ENCODE assay signal across 7 cellular contexts in genomic region chr20:31547720-31548298, GRCh38. TPM values are rescaled to one million over a fixed set of nuclear protein-coding genes. Genes with fewer than 3 reads are reported as not detected.
DNase-seq lines count a peak whose midpoint lies in the region; ATAC-seq lines count a peak whose summit lies in the region.

No MANE protein-coding gene starts in this region.

- peak overlapping the region; percentile 94 for H3K27ac Mint-ChIP-seq in activated naive CD4-positive, alpha-beta T cell treated with anti-CD3 and anti-CD28 coated beads, Interleukin-2, amount 50 U/mL, for 72 hours
- peak overlapping the region; percentile 97 for H3K27ac Mint-ChIP-seq in stimulated activated naive B cell treated with anti-CD40 and anti-IgM and Interleukin-4, amounts not matched to agents 10 μg/mL and 1 μg/mL and 100 μg/mL, for 72 hours

- H3K36me3 ChIP-seq in HUES6 (ENCODE audit: control insufficient read depth, insufficient read depth, low read length) (peaks cover 83% of the 10 kb centered on the region), iPS-20b (ENCODE audit: insufficient read depth, low read depth, low read length) (peaks cover 72% of the 10 kb centered on the region)

- H3K27me3 Mint-ChIP-seq in stimulated activated naive B cell treated with anti-CD40 and anti-IgM and Interleukin-4, amounts not matched to agents 10 μg/mL and 1 μg/mL and 100 μg/mL, for 72 hours = no peaks in the 10 kb centered on the region

- no peak for ATAC-seq in activated naive CD4-positive, alpha-beta T cell treated with anti-CD3 and anti-CD28 coated beads, Interleukin-2, amount 50 U/mL, for 72 hours
- peak in 1 of 2 donors; percentile 20 for ATAC-seq in stimulated activated naive B cell treated with anti-CD40 and anti-IgM and Interleukin-4, amounts not matched to agents 10 μg/mL and 1 μg/mL and 100 μg/mL, for 72 hours (replicated peaks)
- ATAC-seq in HG02970 (IDR thresholded peaks at IDR 0.05; ENCODE audit: low FRiP score, unreplicated experiment) (no peak), GM19467 (IDR thresholded peaks at IDR 0.05; ENCODE audit: unreplicated experiment) (no peak)

- no peaks in the 10 kb centered on the region for H3K9me3 Mint-ChIP-seq in activated naive CD4-positive, alpha-beta T cell treated with anti-CD3 and anti-CD28 coated beads, Interleukin-2, amount 50 U/mL, for 72 hours
- no peaks in the 10 kb centered on the region for H3K9me3 Mint-ChIP-seq in stimulated activated naive B cell treated with anti-CD40 and anti-IgM and Interleukin-4, amounts not matched to agents 10 μg/mL and 1 μg/mL and 100 μg/mL, for 72 hours

- DNase-seq in activated naive CD4-positive, alpha-beta T cell treated with anti-CD3 and anti-CD28 coated beads, Interleukin-2, amount 50 U/mL, for 72 hours (ENCODE audit: low spot score in 2 of 2) = no peak
- no peak for DNase-seq in stimulated activated naive B cell treated with anti-CD40 and anti-IgM and Interleukin-4, amounts not matched to agents 10 μg/mL and 1 μg/mL and 100 μg/mL, for 72 hours
- no peak for DNase-seq in cortex of kidney (lab: John Stamatoyannopoulos, UW)

- peaks cover 34 to 42% of the 10 kb centered on the region in 2 donors for H3K36me3 Mint-ChIP-seq in activated naive CD4-positive, alpha-beta T cell treated with anti-CD3 and anti-CD28 coated beads, Interleukin-2, amount 50 U/mL, for 72 hours
- peaks cover 53 to 75% of the 10 kb centered on the region in 2 donors for H3K36me3 Mint-ChIP-seq in stimulated activated naive B cell treated with anti-CD40 and anti-IgM and Interleukin-4, amounts not matched to agents 10 μg/mL and 1 μg/mL and 100 μg/mL, for 72 hours

- H3K27ac ChIP-seq in HUES6 (ENCODE audit: low read depth, low read length) (peak overlapping the region; percentile 14; the same call in 1 of the 2 replicates), iPS-20b (ENCODE audit: low read length) (no peak overlapping the region)

- H3K4me3 Mint-ChIP-seq in stimulated activated naive B cell treated with anti-CD40 and anti-IgM and Interleukin-4, amounts not matched to agents 10 μg/mL and 1 μg/mL and 100 μg/mL, for 72 hours = peak overlapping the region; percentile 91 to 93

- peaks cover 14 to 19% of the 10 kb centered on the region in 2 donors for H3K4me1 Mint-ChIP-seq in stimulated activated naive B cell treated with anti-CD40 and anti-IgM and Interleukin-4, amounts not matched to agents 10 μg/mL and 1 μg/mL and 100 μg/mL, for 72 hours

- H3K9ac ChIP-seq in HUES6 (ENCODE audit: low read length) (peak overlapping the region; percentile 89), iPS-20b (ENCODE audit: low read depth, low read length) (peak overlapping the region; percentile 88)

- peak overlapping the region; percentile 61 for H3K4me3 ChIP-seq in HUES6 (ENCODE audit: low read depth, low read length)
- H3K4me3 ChIP-seq in iPS-20b (ENCODE audit: low read length) = peak overlapping the region; percentile 84

- H3K4me1 ChIP-seq in HUES6 (ENCODE audit: control insufficient read depth, insufficient read depth, low read length) (peaks cover 8% of the 10 kb centered on the region; the same call in 1 of the 2 replicates), iPS-20b (ENCODE audit: insufficient read depth, low read length) (no peaks in the 10 kb centered on the region)

- H3K27me3 ChIP-seq in HUES6 (ENCODE audit: control insufficient read depth, insufficient read depth, low read length) (no peaks in the 10 kb centered on the region), iPS-20b (ENCODE audit: insufficient read depth, low read length) (no peaks in the 10 kb centered on the region)

- H3K9me3 ChIP-seq in HUES6 (ENCODE audit: control insufficient read depth, insufficient read depth, low read depth, low read length) (no peaks in the 10 kb centered on the region), iPS-20b (ENCODE audit: insufficient read depth, low read depth, low read length) (no peaks in the 10 kb centered on the region)

RNA-seq across cellular contexts. Expression of gene HM13, which starts 33.6 kb away (rescaled TPM):
- 100 to 1,000 TPM; 108 to 124 TPM for total RNA-seq in activated naive CD4-positive, alpha-beta T cell treated with anti-CD3 and anti-CD28 coated beads, Interleukin-2, amount 50 U/mL, for 72 hours

RNA-seq across cellular contexts. Expression of gene ID1, which starts 57.3 kb away (rescaled TPM):
- 10 to 100 TPM in 1 of 2 donors, 1 to 10 TPM in 1; 1.4 to 19.4 TPM for total RNA-seq in activated naive CD4-positive, alpha-beta T cell treated with anti-CD3 and anti-CD28 coated beads, Interleukin-2, amount 50 U/mL, for 72 hours
